Comparison of ENCODE assay signal across 20 cellular contexts in the genomic region with DNA sequence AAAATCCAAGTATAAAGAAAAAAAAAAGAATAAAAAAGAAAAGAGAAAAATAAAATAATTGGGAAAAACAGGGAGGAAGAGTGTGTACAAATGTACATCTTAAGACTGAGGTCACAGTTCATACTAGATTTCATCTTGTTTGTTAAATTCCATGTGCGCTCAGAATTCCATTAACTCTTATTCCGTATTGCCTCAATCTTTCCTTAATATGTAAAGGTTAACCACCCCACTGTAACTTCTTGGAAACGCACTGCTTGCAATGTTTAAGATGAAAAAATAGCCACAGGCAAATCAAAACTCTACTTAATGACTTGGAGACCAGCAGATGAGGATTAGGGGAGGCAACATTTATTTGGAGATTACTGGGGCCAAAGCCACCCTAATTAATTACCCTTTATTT. TPM values are rescaled to one million over a fixed set of nuclear protein-coding genes. Genes with fewer than 3 reads are reported as not detected.
"Had no signal": no experiment of that assay in that cellular context is flagged by ENCODE, and none has a peak within 500 bp of the region (broad histone marks: within the 10 kb centered on the region; RNA-seq: fewer than 3 reads in every experiment).

No MANE protein-coding gene starts in this region.

- H3K27ac Mint-ChIP-seq: activated CD4-positive, alpha-beta memory T cell treated with anti-CD3 and anti-CD28 coated beads for 36 hours; activated CD4-positive, alpha-beta T cell treated with anti-CD3 and anti-CD28 coated beads for 36 hours; activated CD8-positive, alpha-beta memory T cell treated with anti-CD3 and anti-CD28 coated beads, Interleukin-2, amount 10 ng/mL, durations not matched to agents 7 days and 5 days; activated naive CD4-positive, alpha-beta T cell treated with anti-CD3 and anti-CD28 coated beads for 36 hours; naive thymus-derived CD4-positive, alpha-beta T cell; T-helper 17 cell had no signal

- H3K36me3 Mint-ChIP-seq: activated CD4-positive, alpha-beta memory T cell treated with anti-CD3 and anti-CD28 coated beads for 36 hours; activated CD8-positive, alpha-beta memory T cell treated with anti-CD3 and anti-CD28 coated beads, Interleukin-2, amount 10 ng/mL, durations not matched to agents 7 days and 5 days had no signal

- H3K9me3 Mint-ChIP-seq: activated CD4-positive, alpha-beta memory T cell treated with anti-CD3 and anti-CD28 coated beads for 36 hours; activated naive CD4-positive, alpha-beta T cell treated with anti-CD3 and anti-CD28 coated beads for 36 hours; activated T-helper 2 cell treated with anti-CD3 and anti-CD28 coated beads, Interferon-gamma antibody, Interleukin-2, Interleukin-4, amounts not matched to agents 10 μg/mL and 5 μg/mL and 100 μg/mL, durations not matched to agents 14 hours and 24 hours and 36 hours had no signal

- ATAC-seq: activated CD4-positive, alpha-beta T cell treated with anti-CD3 and anti-CD28 coated beads for 36 hours; activated CD8-positive, alpha-beta memory T cell treated with anti-CD3 and anti-CD28 coated beads, Interleukin-2, amount 10 ng/mL, durations not matched to agents 7 days and 5 days; foreskin keratinocyte; left cardiac atrium; mucosa of descending colon; naive thymus-derived CD4-positive, alpha-beta T cell; right lobe of liver; T-helper 17 cell had no signal

- H3K27me3 Mint-ChIP-seq: activated CD4-positive, alpha-beta memory T cell treated with anti-CD3 and anti-CD28 coated beads for 36 hours; activated CD4-positive, alpha-beta T cell treated with anti-CD3 and anti-CD28 coated beads for 36 hours; activated CD8-positive, alpha-beta memory T cell treated with anti-CD3 and anti-CD28 coated beads, Interleukin-2, amount 10 ng/mL, durations not matched to agents 7 days and 5 days; naive thymus-derived CD4-positive, alpha-beta T cell; progenitor cell of endocrine pancreas; T-helper 17 cell had no signal

- H3K4me3 ChIP-seq: adrenal gland, mucosa of descending colon, right lobe of liver, thyroid gland, uterus had no signal

- H3K4me3 Mint-ChIP-seq: activated CD4-positive, alpha-beta memory T cell treated with anti-CD3 and anti-CD28 coated beads for 36 hours; activated CD4-positive, alpha-beta T cell treated with anti-CD3 and anti-CD28 coated beads for 36 hours; activated CD8-positive, alpha-beta memory T cell treated with anti-CD3 and anti-CD28 coated beads, Interleukin-2, amount 10 ng/mL, durations not matched to agents 7 days and 5 days; activated naive CD4-positive, alpha-beta T cell treated with anti-CD3 and anti-CD28 coated beads for 36 hours; naive thymus-derived CD4-positive, alpha-beta T cell; T-helper 17 cell had no signal

- H3K27me3 ChIP-seq: adrenal gland, foreskin keratinocyte, right lobe of liver, thyroid gland, uterus had no signal

- H3K9me3 ChIP-seq: adrenal gland, mucosa of descending colon, right lobe of liver, thyroid gland, uterus had no signal

- DNase-seq: activated CD4-positive, alpha-beta memory T cell treated with anti-CD3 and anti-CD28 coated beads for 36 hours; activated CD4-positive, alpha-beta T cell treated with anti-CD3 and anti-CD28 coated beads for 36 hours; activated CD8-positive, alpha-beta memory T cell treated with anti-CD3 and anti-CD28 coated beads, Interleukin-2, amount 10 ng/mL, durations not matched to agents 7 days and 5 days; activated naive CD4-positive, alpha-beta T cell treated with anti-CD3 and anti-CD28 coated beads for 36 hours; activated T-cell treated with anti-CD3 and anti-CD28 coated beads, Interleukin-2, amount 50 U/mL, for 1 hour; adrenal gland; central memory CD4-positive, alpha-beta T cell; cortex of kidney; effector CD8-positive, alpha-beta T cell; foreskin keratinocyte; left cardiac atrium; mucosa of descending colon; naive thymus-derived CD4-positive, alpha-beta T cell; nucleus accumbens; right lobe of liver; T-helper 17 cell; thyroid gland; uterus had no signal

- H3K4me1 ChIP-seq: foreskin keratinocyte, right lobe of liver, uterus had no signal

- H3K27ac ChIP-seq: foreskin keratinocyte, right lobe of liver, thyroid gland, uterus had no signal

- H3K36me3 ChIP-seq: adrenal gland, right lobe of liver, thyroid gland, uterus had no signal

RNA-seq across cellular contexts. Expression of gene KCNE1, which starts 23.9 kb away (rescaled TPM):
- total RNA-seq: activated naive CD4-positive, alpha-beta T cell treated with anti-CD3 and anti-CD28 coated beads for 36 hours had no signal
- polyA plus RNA-seq: naive thymus-derived CD4-positive, alpha-beta T cell had no signal
